Comparison of ENCODE assay signal across 1 cellular context in genomic region chr15:92878593-92879053, GRCh38.
TF ChIP-seq lines count a peak whose summit lies in the region.

No MANE protein-coding gene starts in this region.

TF ChIP-seq in K562, 482 proteins besides CTCF, POLR2A, EP300 and RAD21 (continued from another document and continues in another):
- TF ChIP-seq ZBTB40 (IDR thresholded peaks at IDR 0.05), result no peak
- TF ChIP-seq ZBTB40 (CRISPR knock-in tag; IDR thresholded peaks at IDR 0.05), result no peak
- TF ChIP-seq MAX (CRISPR knock-in tag; IDR thresholded peaks at IDR 0.05), result no peak
- TF ChIP-seq MTA2 (IDR thresholded peaks at IDR 0.05; ENCODE audit: low read depth), result peak; percentile 65
- TF ChIP-seq, protein P1, sequence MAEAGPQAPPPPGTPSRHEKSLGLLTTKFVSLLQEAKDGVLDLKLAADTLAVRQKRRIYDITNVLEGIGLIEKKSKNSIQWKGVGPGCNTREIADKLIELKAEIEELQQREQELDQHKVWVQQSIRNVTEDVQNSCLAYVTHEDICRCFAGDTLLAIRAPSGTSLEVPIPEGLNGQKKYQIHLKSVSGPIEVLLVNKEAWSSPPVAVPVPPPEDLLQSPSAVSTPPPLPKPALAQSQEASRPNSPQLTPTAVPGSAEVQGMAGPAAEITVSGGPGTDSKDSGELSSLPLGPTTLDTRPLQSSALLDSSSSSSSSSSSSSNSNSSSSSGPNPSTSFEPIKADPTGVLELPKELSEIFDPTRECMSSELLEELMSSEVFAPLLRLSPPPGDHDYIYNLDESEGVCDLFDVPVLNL (CRISPR knock-in tag; IDR thresholded peaks at IDR 0.05; ENCODE audit: low read depth), result no peak
- TF ChIP-seq ZHX1 (conservative IDR thresholded peaks at IDR 0.05; ENCODE audit: low read length), result no peak
- TF ChIP-seq NFE2 (IDR thresholded peaks at IDR 0.05; ENCODE audit: low read depth), result 0 out of 2 replicates have a peak, but pooled peaks have one; percentile 1
- TF ChIP-seq, protein P2, sequence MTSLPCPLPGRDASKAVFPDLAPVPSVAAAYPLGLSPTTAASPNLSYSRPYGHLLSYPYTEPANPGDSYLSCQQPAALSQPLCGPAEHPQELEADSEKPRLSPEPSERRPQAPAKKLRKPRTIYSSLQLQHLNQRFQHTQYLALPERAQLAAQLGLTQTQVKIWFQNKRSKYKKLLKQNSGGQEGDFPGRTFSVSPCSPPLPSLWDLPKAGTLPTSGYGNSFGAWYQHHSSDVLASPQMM (CRISPR knock-in tag; IDR thresholded peaks at IDR 0.05), result no peak
- peak; percentile 61; the same call in 1 of the 2 replicates for TF ChIP-seq MTA3 (IDR thresholded peaks at IDR 0.05; ENCODE audit: borderline replicate concordance)
- 0 out of 2 replicates have a peak, but pooled peaks have one; percentile 15 for TF ChIP-seq ZNF263 (CRISPR knock-in tag; IDR thresholded peaks at IDR 0.05; ENCODE audit: borderline replicate concordance)
- TF ChIP-seq CBX2 (IDR thresholded peaks at IDR 0.05; ENCODE audit: insufficient read depth, low read length, poor library complexity, severe bottlenecking), result no peak
- TF ChIP-seq RBBP5 (IDR thresholded peaks at IDR 0.05; ENCODE audit: borderline replicate concordance, insufficient read depth, low read length, poor library complexity, severe bottlenecking), result peak; percentile 52
- TF ChIP-seq MNT (conservative IDR thresholded peaks at IDR 0.05), result peak in 1 of 2 experiments; percentile 18; a peak in 1 of 4 replicates
- peak; percentile 31; the same call in 1 of the 2 replicates for TF ChIP-seq PHB2 (IDR thresholded peaks at IDR 0.05; ENCODE audit: low read depth)
- peak; percentile 9 for TF ChIP-seq BRD9 (IDR thresholded peaks at IDR 0.05; ENCODE audit: low read depth, partially characterized antibody)
- peak in 1 of 3 experiments; percentile 22 for TF ChIP-seq YY1 (IDR thresholded peaks at IDR 0.05; ENCODE audit: borderline replicate concordance in 1 of 3, control insufficient read depth in 1 of 3, extremely low read depth in 1 of 3, insufficient read depth in 3 of 3, insufficient read length in 1 of 3, insufficient replicate concordance in 2 of 3, low read depth in 1 of 3, low read length in 2 of 3)
- TF ChIP-seq ZNF384 (IDR thresholded peaks at IDR 0.05; ENCODE audit: low read depth, low read length), result no peak
- no peak for TF ChIP-seq ZNF217 (CRISPR knock-in tag; IDR thresholded peaks at IDR 0.05)
- TF ChIP-seq TSHZ1 (CRISPR knock-in tag; IDR thresholded peaks at IDR 0.05), result no peak
- TF ChIP-seq TAF9B (IDR thresholded peaks at IDR 0.05; ENCODE audit: partially characterized antibody), result peak; percentile 57
- no peak for TF ChIP-seq ZFX (CRISPR knock-in tag; IDR thresholded peaks at IDR 0.05)
- peak; percentile 40 for TF ChIP-seq EP400 (IDR thresholded peaks at IDR 0.05)
- no peak for TF ChIP-seq SP1 (CRISPR knock-in tag; IDR thresholded peaks at IDR 0.05)
- TF ChIP-seq, protein P3, sequence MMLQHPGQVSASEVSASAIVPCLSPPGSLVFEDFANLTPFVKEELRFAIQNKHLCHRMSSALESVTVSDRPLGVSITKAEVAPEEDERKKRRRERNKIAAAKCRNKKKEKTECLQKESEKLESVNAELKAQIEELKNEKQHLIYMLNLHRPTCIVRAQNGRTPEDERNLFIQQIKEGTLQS (IDR thresholded peaks at IDR 0.05), result no peak; the same call in 1 of the 2 replicates
- TF ChIP-seq, protein P3 (CRISPR knock-in tag; conservative IDR thresholded peaks at IDR 0.05), result no peak
- no peak for TF ChIP-seq ZNF57 (CRISPR knock-in tag; IDR thresholded peaks at IDR 0.05)
- no peak; the same call in 1 of the 2 replicates for TF ChIP-seq NBN (IDR thresholded peaks at IDR 0.05; ENCODE audit: low read depth)
- no peak for TF ChIP-seq BCLAF1 (IDR thresholded peaks at IDR 0.05; ENCODE audit: borderline replicate concordance in 1 of 2, control insufficient read depth in 1 of 2, low read depth in 2 of 2, low read length in 1 of 2)
- TF ChIP-seq, protein P4, sequence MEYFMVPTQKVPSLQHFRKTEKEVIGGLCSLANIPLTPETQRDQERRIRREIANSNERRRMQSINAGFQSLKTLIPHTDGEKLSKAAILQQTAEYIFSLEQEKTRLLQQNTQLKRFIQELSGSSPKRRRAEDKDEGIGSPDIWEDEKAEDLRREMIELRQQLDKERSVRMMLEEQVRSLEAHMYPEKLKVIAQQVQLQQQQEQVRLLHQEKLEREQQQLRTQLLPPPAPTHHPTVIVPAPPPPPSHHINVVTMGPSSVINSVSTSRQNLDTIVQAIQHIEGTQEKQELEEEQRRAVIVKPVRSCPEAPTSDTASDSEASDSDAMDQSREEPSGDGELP (CRISPR knock-in tag; IDR thresholded peaks at IDR 0.05; ENCODE audit: borderline replicate concordance), result peak; percentile 84
